ENCODE assay signal across 10 cellular contexts in genomic region chr20:53655909-53656652, GRCh38.
DNase-seq lines count a peak whose midpoint lies in the region; ATAC-seq and TF ChIP-seq lines count a peak whose summit lies in the region.
"Had no signal": no experiment of that assay in that cellular context is flagged by ENCODE, and none has a peak within 500 bp of the region (broad histone marks: within the 10 kb centered on the region; RNA-seq: fewer than 3 reads in every experiment).

No MANE protein-coding gene starts in this region.

- 39 to 46% methylated on average over 6 of the region's 6 CpGs for WGBS in body of pancreas, 2 donors

- peaks cover 58% of the 10 kb centered on the region for H3K4me1 ChIP-seq in CD4-positive, alpha-beta memory T cell (ENCODE audit: insufficient read depth, low read length)
- peaks cover 34% of the 10 kb centered on the region for H3K4me1 ChIP-seq in body of pancreas

- H3K27ac ChIP-seq in CD4-positive, alpha-beta memory T cell (ENCODE audit: low read depth, low read length): no peak overlapping the region
- peak overlapping the region in 3 of 4 donors; percentile 14 to 40 (median 38) for H3K27ac ChIP-seq in body of pancreas

- H3K9me3 Mint-ChIP-seq in CD4-positive, alpha-beta memory T cell: no peaks in the 10 kb centered on the region
- no peaks in the 10 kb centered on the region for H3K9me3 Mint-ChIP-seq in naive B cell
- H3K9me3 Mint-ChIP-seq: neural crest cell had no signal

- peak overlapping the region in 6 of 7 donors; percentile 60 to 92 (median 84) for H3K27ac Mint-ChIP-seq in CD4-positive, alpha-beta memory T cell
- H3K27ac Mint-ChIP-seq in naive B cell: peak overlapping the region in 5 of 6 donors; percentile 28 to 71 (median 44)

- intact Hi-C loops in CD4-positive, alpha-beta memory T cell (cut with micrococcal nuclease): no loop called here
- intact Hi-C loops in body of pancreas (cut with DNase I): no loop called here

- H3K27me3 ChIP-seq in CD4-positive, alpha-beta memory T cell (ENCODE audit: insufficient read depth, low read length): no peaks in the 10 kb centered on the region
- no peaks in the 10 kb centered on the region for H3K27me3 ChIP-seq in body of pancreas

- POLR2A ChIA-PET in CD4-positive, alpha-beta memory T cell (lab: Charles Lee; ENCODE audit: partially characterized antibody): interaction anchor here (0.6 to 2.8 kb wide), 7 partner anchors 14 to 216 kb away, joined by 3 to 15 read pairs (median 4); no protein-coding TSS in a partner anchor

- H3K4me3 ChIP-seq in CD4-positive, alpha-beta memory T cell (ENCODE audit: low read length in 2 of 2): no peak overlapping the region
- H3K4me3 ChIP-seq in body of pancreas: no peak overlapping the region

- no peak for TF ChIP-seq CTCF in body of pancreas (IDR thresholded peaks at IDR 0.05)

- H3K4me1 Mint-ChIP-seq in CD4-positive, alpha-beta memory T cell: peaks cover 39 to 69% (median 55%) of the 10 kb centered on the region in 4 donors
- H3K4me1 Mint-ChIP-seq in naive B cell: peaks cover 46 to 83% (median 69%) of the 10 kb centered on the region in 3 donors

- DNase-seq in CD4-positive, alpha-beta memory T cell: no peak
- DNase-seq in HuH-7.5 (ENCODE audit: low spot score): peak; percentile 41
- no peak for DNase-seq in body of pancreas
- no peak for DNase-seq in naive B cell
- DNase-seq in H4 (ENCODE audit: low spot score): no peak
- no peak for DNase-seq in SKM-1 treated with dmso at 0.1 percent for 144 hours (lab: John Stamatoyannopoulos, UW; ENCODE audit: unreplicated experiment)
- DNase-seq in GM19238 (ENCODE audit: insufficient read length, low spot score): no peak
- DNase-seq in stimulated activated CD4-positive, alpha-beta T cell treated with anti-CD3 and anti-CD28 coated beads, Interleukin-4, amount 100 ng/mL, for 1 hour: no peak
- DNase-seq: NCI-H1417 treated with DMSO at 0.1 percent for 48 hours had no signal

- no peaks in the 10 kb centered on the region for H3K36me3 ChIP-seq in CD4-positive, alpha-beta memory T cell (ENCODE audit: insufficient read depth, low read length)
- no peaks in the 10 kb centered on the region for H3K36me3 ChIP-seq in body of pancreas (replicated peaks in 1 of 2; ENCODE audit: insufficient read depth in 1 of 2, low read depth in 2 of 2)

- H3K36me3 Mint-ChIP-seq in CD4-positive, alpha-beta memory T cell: no peaks in the 10 kb centered on the region
- no peaks in the 10 kb centered on the region for H3K36me3 Mint-ChIP-seq in naive B cell

- H3K27me3 Mint-ChIP-seq in CD4-positive, alpha-beta memory T cell: no peaks in the 10 kb centered on the region
- no peaks in the 10 kb centered on the region for H3K27me3 Mint-ChIP-seq in naive B cell

- ATAC-seq in body of pancreas: no peak
- no peak for ATAC-seq in naive B cell (ENCODE audit: low read depth in 2 of 2)

- CTCF ChIA-PET in CD4-positive, alpha-beta memory T cell (lab: Charles Lee; ENCODE audit: partially characterized antibody): interaction anchor here (0.7 to 1.2 kb wide), 3 partner anchors 187 to 236 kb away, joined by 3 read pairs; no protein-coding TSS in a partner anchor

- peak overlapping the region in 5 of 8 donors; percentile 10 to 70 (median 25) for H3K4me3 Mint-ChIP-seq in CD4-positive, alpha-beta memory T cell
- peak overlapping the region in 6 of 8 donors; percentile 10 to 83 (median 64) for H3K4me3 Mint-ChIP-seq in naive B cell
- H3K4me3 Mint-ChIP-seq: neural crest cell had no signal

- H3K9me3 ChIP-seq in CD4-positive, alpha-beta memory T cell (ENCODE audit: control insufficient read depth in 1 of 2, low read length in 2 of 2): no peaks in the 10 kb centered on the region
- H3K9me3 ChIP-seq in body of pancreas: no peaks in the 10 kb centered on the region

- no peak for TF ChIP-seq POLR2A in body of pancreas (IDR thresholded peaks at IDR 0.05)
